In genomic region chr1:226329237-226329636, GRCh38 we compare ENCODE assay signal across 35 cellular contexts.
"Had no signal": no experiment of that assay in that cellular context is flagged by ENCODE, and none has a peak within 500 bp of the region (broad histone marks: within the 10 kb centered on the region; RNA-seq: fewer than 3 reads in every experiment).

No MANE protein-coding gene starts in this region.

- H3K9me3 ChIP-seq: MG63 had no signal

- H3K27me3 ChIP-seq: MG63 had no signal

- H3K36me3 ChIP-seq: MG63 had no signal

- DNase-seq: Karpas-422, Kasumi-1, MG63, MM.1S, NCI-H1048, NCI-H1092, NCI-H1092 treated with DMSO at 0.1 percent for 48 hours, NCI-H1105, NCI-H1105 treated with DMSO at 0.1 percent for 48 hours, NCI-H1417, NCI-H1417 treated with DMSO at 0.1 percent for 48 hours, NCI-H1436, NCI-H1436 treated with DMSO at 0.1 percent for 48 hours, NCI-H146, NCI-H1694, NCI-H1694 treated with DMSO at 0.1 percent for 48 hours, NCI-H187, NCI-H187 treated with DMSO at 0.1 percent for 48 hours, NCI-H1930, NCI-H2029, NCI-H2029 treated with DMSO at 0.1 percent for 48 hours, NCI-H2081, NCI-H2081 treated with DMSO at 0.1 percent for 48 hours, NCI-H2107, NCI-H2171, NCI-H2171 treated with DMSO at 0.1 percent for 48 hours, NCI-H2227 treated with DMSO at 0.1 percent for 48 hours, NCI-H226, NCI-H345, NCI-H446, NCI-H446 treated with DMSO at 0.1 percent for 48 hours, NCI-H510A, NCI-H510A treated with DMSO at 0.1 percent for 48 hours, NCI-H524, NCI-H524 treated with DMSO at 0.1 percent for 48 hours had no signal

- H3K4me3 ChIP-seq: MG63 had no signal
